ENCODE assay signal across 1 cellular context in the genomic region with DNA sequence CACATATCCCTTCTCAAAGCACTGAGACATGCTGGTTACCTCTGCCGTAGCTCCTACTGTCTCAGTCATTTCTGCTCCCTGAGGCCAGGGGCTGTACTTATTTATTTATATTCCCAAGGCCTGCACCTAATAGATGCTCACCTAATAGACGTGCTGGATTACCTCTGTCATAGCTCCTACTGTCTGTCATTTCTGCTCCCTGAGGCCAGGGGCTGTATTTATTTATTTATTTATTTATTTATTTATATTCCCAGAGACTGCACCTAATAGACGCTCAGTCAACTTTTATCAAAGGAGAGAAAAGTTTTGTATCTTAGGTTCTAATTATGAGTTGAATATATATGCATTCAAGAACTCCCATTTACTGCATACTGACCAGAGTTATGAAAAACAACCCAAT.
TF ChIP-seq lines count a peak whose summit lies in the region.

No MANE protein-coding gene starts in this region.

TF ChIP-seq in HEK293, 187 proteins besides CTCF, POLR2A, EP300 and RAD21 (continued from another document and continues in another):
- TF ChIP-seq, protein P1, sequence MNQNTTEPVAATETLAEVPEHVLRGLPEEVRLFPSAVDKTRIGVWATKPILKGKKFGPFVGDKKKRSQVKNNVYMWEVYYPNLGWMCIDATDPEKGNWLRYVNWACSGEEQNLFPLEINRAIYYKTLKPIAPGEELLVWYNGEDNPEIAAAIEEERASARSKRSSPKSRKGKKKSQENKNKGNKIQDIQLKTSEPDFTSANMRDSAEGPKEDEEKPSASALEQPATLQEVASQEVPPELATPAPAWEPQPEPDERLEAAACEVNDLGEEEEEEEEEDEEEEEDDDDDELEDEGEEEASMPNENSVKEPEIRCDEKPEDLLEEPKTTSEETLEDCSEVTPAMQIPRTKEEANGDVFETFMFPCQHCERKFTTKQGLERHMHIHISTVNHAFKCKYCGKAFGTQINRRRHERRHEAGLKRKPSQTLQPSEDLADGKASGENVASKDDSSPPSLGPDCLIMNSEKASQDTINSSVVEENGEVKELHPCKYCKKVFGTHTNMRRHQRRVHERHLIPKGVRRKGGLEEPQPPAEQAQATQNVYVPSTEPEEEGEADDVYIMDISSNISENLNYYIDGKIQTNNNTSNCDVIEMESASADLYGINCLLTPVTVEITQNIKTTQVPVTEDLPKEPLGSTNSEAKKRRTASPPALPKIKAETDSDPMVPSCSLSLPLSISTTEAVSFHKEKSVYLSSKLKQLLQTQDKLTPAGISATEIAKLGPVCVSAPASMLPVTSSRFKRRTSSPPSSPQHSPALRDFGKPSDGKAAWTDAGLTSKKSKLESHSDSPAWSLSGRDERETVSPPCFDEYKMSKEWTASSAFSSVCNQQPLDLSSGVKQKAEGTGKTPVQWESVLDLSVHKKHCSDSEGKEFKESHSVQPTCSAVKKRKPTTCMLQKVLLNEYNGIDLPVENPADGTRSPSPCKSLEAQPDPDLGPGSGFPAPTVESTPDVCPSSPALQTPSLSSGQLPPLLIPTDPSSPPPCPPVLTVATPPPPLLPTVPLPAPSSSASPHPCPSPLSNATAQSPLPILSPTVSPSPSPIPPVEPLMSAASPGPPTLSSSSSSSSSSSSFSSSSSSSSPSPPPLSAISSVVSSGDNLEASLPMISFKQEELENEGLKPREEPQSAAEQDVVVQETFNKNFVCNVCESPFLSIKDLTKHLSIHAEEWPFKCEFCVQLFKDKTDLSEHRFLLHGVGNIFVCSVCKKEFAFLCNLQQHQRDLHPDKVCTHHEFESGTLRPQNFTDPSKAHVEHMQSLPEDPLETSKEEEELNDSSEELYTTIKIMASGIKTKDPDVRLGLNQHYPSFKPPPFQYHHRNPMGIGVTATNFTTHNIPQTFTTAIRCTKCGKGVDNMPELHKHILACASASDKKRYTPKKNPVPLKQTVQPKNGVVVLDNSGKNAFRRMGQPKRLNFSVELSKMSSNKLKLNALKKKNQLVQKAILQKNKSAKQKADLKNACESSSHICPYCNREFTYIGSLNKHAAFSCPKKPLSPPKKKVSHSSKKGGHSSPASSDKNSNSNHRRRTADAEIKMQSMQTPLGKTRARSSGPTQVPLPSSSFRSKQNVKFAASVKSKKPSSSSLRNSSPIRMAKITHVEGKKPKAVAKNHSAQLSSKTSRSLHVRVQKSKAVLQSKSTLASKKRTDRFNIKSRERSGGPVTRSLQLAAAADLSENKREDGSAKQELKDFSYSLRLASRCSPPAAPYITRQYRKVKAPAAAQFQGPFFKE (tag by site-specific recombination; IDR thresholded peaks at IDR 0.05; ENCODE audit: borderline replicate concordance): no peak
- TF ChIP-seq, protein P2, sequence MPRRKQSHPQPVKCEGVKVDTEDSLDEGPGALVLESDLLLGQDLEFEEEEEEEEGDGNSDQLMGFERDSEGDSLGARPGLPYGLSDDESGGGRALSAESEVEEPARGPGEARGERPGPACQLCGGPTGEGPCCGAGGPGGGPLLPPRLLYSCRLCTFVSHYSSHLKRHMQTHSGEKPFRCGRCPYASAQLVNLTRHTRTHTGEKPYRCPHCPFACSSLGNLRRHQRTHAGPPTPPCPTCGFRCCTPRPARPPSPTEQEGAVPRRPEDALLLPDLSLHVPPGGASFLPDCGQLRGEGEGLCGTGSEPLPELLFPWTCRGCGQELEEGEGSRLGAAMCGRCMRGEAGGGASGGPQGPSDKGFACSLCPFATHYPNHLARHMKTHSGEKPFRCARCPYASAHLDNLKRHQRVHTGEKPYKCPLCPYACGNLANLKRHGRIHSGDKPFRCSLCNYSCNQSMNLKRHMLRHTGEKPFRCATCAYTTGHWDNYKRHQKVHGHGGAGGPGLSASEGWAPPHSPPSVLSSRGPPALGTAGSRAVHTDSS (tag by site-specific recombination; IDR thresholded peaks at IDR 0.05): no peak
- TF ChIP-seq, protein P3, sequence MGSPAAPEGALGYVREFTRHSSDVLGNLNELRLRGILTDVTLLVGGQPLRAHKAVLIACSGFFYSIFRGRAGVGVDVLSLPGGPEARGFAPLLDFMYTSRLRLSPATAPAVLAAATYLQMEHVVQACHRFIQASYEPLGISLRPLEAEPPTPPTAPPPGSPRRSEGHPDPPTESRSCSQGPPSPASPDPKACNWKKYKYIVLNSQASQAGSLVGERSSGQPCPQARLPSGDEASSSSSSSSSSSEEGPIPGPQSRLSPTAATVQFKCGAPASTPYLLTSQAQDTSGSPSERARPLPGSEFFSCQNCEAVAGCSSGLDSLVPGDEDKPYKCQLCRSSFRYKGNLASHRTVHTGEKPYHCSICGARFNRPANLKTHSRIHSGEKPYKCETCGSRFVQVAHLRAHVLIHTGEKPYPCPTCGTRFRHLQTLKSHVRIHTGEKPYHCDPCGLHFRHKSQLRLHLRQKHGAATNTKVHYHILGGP (tag by site-specific recombination; IDR thresholded peaks at IDR 0.05): no peak
- TF ChIP-seq KLF7 (tag by site-specific recombination; IDR thresholded peaks at IDR 0.05; ENCODE audit: borderline replicate concordance) (no peak), HOXD13 (CRISPR knock-in tag; IDR thresholded peaks at IDR 0.05; ENCODE audit: borderline replicate concordance) (no peak), YY1 (tag by site-specific recombination; IDR thresholded peaks at IDR 0.05) (no peak), ZNF19 (tag by site-specific recombination; IDR thresholded peaks at IDR 0.05; ENCODE audit: low read depth) (no peak), ZNF311 (tag by site-specific recombination; IDR thresholded peaks at IDR 0.05; ENCODE audit: borderline replicate concordance) (no peak), ZNF214 (tag by site-specific recombination; IDR thresholded peaks at IDR 0.05; ENCODE audit: borderline replicate concordance) (no peak), ZFP3 (tag by site-specific recombination; IDR thresholded peaks at IDR 0.05; ENCODE audit: low read depth) (no peak), ZNF23 (tag by site-specific recombination; IDR thresholded peaks at IDR 0.05; ENCODE audit: borderline replicate concordance) (no peak), ZNF48 (tag by site-specific recombination; IDR thresholded peaks at IDR 0.05) (no peak), HOXA7 (CRISPR knock-in tag; IDR thresholded peaks at IDR 0.05; ENCODE audit: borderline replicate concordance) (no peak), ZNF350 (tag by site-specific recombination; IDR thresholded peaks at IDR 0.05) (no peak), ZNF654 (tag by site-specific recombination; IDR thresholded peaks at IDR 0.05; ENCODE audit: low read depth) (peak; percentile 23; the same call in 1 of the 2 replicates), KLF10 (tag by site-specific recombination; IDR thresholded peaks at IDR 0.05) (no peak), ZNF423 (tag by site-specific recombination; IDR thresholded peaks at IDR 0.05) (no peak), ZNF341 (tag by site-specific recombination; IDR thresholded peaks at IDR 0.05; ENCODE audit: low read depth) (no peak), ZNF514 (tag by site-specific recombination; IDR thresholded peaks at IDR 0.05) (no peak), TRIM28 (IDR thresholded peaks at IDR 0.05; ENCODE audit: borderline replicate concordance, low read length) (no peak)
- TF ChIP-seq, protein P4, sequence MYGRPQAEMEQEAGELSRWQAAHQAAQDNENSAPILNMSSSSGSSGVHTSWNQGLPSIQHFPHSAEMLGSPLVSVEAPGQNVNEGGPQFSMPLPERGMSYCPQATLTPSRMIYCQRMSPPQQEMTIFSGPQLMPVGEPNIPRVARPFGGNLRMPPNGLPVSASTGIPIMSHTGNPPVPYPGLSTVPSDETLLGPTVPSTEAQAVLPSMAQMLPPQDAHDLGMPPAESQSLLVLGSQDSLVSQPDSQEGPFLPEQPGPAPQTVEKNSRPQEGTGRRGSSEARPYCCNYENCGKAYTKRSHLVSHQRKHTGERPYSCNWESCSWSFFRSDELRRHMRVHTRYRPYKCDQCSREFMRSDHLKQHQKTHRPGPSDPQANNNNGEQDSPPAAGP (tag by site-specific recombination; IDR thresholded peaks at IDR 0.05): no peak
- TF ChIP-seq, protein P5, sequence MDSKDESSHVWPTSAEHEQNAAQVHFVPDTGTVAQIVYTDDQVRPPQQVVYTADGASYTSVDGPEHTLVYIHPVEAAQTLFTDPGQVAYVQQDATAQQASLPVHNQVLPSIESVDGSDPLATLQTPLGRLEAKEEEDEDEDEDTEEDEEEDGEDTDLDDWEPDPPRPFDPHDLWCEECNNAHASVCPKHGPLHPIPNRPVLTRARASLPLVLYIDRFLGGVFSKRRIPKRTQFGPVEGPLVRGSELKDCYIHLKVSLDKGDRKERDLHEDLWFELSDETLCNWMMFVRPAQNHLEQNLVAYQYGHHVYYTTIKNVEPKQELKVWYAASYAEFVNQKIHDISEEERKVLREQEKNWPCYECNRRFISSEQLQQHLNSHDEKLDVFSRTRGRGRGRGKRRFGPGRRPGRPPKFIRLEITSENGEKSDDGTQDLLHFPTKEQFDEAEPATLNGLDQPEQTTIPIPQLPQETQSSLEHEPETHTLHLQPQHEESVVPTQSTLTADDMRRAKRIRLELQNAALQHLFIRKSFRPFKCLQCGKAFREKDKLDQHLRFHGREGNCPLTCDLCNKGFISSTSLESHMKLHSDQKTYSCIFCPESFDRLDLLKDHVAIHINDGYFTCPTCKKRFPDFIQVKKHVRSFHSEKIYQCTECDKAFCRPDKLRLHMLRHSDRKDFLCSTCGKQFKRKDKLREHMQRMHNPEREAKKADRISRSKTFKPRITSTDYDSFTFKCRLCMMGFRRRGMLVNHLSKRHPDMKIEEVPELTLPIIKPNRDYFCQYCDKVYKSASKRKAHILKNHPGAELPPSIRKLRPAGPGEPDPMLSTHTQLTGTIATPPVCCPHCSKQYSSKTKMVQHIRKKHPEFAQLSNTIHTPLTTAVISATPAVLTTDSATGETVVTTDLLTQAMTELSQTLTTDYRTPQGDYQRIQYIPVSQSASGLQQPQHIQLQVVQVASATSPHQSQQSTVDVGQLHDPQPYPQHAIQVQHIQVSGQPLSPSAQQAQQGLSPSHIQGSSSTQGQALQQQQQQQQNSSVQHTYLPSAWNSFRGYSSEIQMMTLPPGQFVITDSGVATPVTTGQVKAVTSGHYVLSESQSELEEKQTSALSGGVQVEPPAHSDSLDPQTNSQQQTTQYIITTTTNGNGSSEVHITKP (tag by site-specific recombination; IDR thresholded peaks at IDR 0.05): no peak
- TF ChIP-seq, protein P6, sequence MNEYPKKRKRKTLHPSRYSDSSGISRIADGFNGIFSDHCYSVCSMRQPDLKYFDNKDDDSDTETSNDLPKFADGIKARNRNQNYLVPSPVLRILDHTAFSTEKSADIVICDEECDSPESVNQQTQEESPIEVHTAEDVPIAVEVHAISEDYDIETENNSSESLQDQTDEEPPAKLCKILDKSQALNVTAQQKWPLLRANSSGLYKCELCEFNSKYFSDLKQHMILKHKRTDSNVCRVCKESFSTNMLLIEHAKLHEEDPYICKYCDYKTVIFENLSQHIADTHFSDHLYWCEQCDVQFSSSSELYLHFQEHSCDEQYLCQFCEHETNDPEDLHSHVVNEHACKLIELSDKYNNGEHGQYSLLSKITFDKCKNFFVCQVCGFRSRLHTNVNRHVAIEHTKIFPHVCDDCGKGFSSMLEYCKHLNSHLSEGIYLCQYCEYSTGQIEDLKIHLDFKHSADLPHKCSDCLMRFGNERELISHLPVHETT (tag by site-specific recombination; IDR thresholded peaks at IDR 0.05): no peak
- TF ChIP-seq, protein P7, sequence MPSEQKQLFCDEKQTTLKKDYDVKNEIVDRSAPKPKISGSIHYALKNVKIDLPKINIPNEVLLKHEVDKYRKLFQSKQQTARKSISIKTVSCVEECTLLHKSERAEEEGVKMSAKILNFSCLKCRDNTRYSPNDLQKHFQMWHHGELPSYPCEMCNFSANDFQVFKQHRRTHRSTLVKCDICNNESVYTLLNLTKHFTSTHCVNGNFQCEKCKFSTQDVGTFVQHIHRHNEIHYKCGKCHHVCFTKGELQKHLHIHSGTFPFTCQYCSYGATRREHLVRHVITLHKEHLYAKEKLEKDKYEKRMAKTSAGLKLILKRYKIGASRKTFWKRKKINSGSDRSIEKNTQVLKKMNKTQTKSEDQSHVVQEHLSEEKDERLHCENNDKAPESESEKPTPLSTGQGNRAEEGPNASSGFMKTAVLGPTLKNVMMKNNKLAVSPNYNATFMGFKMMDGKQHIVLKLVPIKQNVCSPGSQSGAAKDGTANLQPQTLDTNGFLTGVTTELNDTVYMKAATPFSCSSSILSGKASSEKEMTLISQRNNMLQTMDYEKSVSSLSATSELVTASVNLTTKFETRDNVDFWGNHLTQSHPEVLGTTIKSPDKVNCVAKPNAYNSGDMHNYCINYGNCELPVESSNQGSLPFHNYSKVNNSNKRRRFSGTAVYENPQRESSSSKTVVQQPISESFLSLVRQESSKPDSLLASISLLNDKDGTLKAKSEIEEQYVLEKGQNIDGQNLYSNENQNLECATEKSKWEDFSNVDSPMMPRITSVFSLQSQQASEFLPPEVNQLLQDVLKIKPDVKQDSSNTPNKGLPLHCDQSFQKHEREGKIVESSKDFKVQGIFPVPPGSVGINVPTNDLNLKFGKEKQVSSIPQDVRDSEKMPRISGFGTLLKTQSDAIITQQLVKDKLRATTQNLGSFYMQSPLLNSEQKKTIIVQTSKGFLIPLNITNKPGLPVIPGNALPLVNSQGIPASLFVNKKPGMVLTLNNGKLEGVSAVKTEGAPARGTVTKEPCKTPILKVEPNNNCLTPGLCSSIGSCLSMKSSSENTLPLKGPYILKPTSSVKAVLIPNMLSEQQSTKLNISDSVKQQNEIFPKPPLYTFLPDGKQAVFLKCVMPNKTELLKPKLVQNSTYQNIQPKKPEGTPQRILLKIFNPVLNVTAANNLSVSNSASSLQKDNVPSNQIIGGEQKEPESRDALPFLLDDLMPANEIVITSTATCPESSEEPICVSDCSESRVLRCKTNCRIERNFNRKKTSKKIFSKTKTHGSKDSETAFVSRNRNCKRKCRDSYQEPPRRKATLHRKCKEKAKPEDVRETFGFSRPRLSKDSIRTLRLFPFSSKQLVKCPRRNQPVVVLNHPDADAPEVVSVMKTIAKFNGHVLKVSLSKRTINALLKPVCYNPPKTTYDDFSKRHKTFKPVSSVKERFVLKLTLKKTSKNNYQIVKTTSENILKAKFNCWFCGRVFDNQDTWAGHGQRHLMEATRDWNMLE (tag by site-specific recombination; conservative IDR thresholded peaks at IDR 0.05; ENCODE audit: low read depth): peak; percentile 78
- TF ChIP-seq, protein P8, sequence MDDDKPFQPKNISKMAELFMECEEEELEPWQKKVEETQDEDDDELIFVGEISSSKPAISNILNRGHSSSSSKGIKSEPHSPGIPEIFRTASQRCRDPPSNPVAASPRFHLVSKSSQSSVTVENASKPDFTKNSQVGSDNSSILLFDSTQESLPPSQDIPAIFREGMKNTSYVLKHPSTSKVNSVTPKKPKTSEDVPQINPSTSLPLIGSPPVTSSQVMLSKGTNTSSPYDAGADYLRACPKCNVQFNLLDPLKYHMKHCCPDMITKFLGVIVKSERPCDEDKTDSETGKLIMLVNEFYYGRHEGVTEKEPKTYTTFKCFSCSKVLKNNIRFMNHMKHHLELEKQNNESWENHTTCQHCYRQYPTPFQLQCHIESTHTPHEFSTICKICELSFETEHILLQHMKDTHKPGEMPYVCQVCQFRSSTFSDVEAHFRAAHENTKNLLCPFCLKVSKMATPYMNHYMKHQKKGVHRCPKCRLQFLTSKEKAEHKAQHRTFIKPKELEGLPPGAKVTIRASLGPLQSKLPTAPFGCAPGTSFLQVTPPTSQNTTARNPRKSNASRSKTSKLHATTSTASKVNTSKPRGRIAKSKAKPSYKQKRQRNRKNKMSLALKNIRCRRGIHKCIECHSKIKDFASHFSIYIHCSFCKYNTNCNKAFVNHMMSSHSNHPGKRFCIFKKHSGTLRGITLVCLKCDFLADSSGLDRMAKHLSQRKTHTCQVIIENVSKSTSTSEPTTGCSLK (tag by site-specific recombination; IDR thresholded peaks at IDR 0.05): no peak
- TF ChIP-seq, protein P9, sequence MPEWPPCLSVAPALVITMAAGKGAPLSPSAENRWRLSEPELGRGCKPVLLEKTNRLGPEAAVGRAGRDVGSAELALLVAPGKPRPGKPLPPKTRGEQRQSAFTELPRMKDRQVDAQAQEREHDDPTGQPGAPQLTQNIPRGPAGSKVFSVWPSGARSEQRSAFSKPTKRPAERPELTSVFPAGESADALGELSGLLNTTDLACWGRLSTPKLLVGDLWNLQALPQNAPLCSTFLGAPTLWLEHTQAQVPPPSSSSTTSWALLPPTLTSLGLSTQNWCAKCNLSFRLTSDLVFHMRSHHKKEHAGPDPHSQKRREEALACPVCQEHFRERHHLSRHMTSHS (tag by site-specific recombination; IDR thresholded peaks at IDR 0.05): no peak
